In the genomic region with DNA sequence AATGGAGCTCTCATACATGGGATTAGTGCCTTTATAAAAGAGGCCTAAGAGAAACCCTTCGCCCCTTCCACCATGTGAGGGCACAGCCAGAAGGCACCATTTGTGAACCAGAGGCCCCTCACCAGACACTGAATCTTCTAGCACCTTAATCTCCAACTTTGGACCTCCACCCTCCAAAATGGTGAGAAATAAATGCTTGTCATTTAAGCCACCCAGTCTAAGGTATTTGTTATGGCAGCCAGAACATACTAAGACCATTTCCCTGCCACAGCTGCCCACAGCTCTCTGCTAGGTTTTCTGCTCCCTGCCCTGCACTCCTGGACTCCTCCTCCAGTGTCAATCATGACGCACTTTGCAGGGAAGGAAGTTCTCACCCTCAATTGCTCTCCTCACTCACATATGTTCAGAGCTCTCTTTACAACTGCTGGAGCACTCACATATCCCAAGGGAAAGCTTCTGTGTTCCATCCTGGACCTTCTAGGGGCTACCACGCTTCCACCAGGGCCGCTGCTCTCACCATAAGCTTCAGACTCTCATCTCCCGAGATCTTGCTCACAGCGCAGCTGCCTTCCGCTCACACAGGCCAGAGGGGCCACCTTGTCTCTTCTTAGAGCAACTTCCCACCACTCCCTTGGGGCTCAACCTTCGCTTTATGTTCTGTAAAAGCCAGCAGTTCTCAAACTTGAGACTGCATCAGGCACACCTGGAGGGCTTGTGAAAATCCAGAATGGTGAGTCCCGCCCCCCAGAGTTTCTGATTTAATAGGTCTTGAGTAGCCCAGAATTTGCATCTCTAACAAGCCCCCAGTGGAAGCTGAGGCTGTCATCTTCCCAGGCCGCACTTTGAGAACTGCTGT, we compare ENCODE assay signal across 11 cellular contexts. TPM values are rescaled to one million over a fixed set of nuclear protein-coding genes. Genes with fewer than 3 reads are reported as not detected.
A peak's percentile ranks its signal among the peaks of the same experiment; 100 is the strongest.
DNase-seq lines count a peak whose midpoint lies in the region; ATAC-seq and TF ChIP-seq lines count a peak whose summit lies in the region.
"Had no signal": no experiment of that assay in that cellular context is flagged by ENCODE, and none has a peak within 500 bp of the region (broad histone marks: within the 10 kb centered on the region; RNA-seq: fewer than 3 reads in every experiment).

No MANE protein-coding gene starts in this region.

- peaks cover 52% of the 10 kb centered on the region for H3K27me3 Mint-ChIP-seq in Calu3 (ENCODE audit: unreplicated experiment)

- no TSS peak for BruUV-seq in Calu3 (replicated peaks; lab: Mats Ljungman, UMichigan)

- peak overlapping the region in 7 of 8 donors; percentile 32 to 91 (median 87) for H3K27ac ChIP-seq in spleen

- TF ChIP-seq POLR2A in spleen (IDR thresholded peaks at IDR 0.05): peak in 1 of 3 donors; percentile 59

- H3K9me3 ChIP-seq in spleen: no peaks in the 10 kb centered on the region

- H3K27me3 ChIP-seq in spleen (replicated peaks in 1 of 7): no peaks in the 10 kb centered on the region

- CTCF ChIA-PET in Calu3 (lab: Charles Lee): no interaction called here

- peaks cover 3 to 73% (median 54%) of the 10 kb centered on the region in 6 donors for H3K4me1 ChIP-seq in spleen

- no peaks in the 10 kb centered on the region for H3K36me3 ChIP-seq in spleen

- WGBS in spleen, 5 donors: 52 to 74% (median 66%) methylated on average over 10 of the region's 10 CpGs

- intact Hi-C loops in spleen (cut with DNase I; ENCODE audit: low total_unique reads): no loop called here
- intact Hi-C loops in Calu3 (cut with micrococcal nuclease; ENCODE audit: unreplicated experiment): no loop called here

- TF ChIP-seq CTCF in spleen (IDR thresholded peaks at IDR 0.05 in 8 of 11, conservative IDR thresholded peaks at IDR 0.05 in 3 of 11): no peak
- no peak for TF ChIP-seq CTCF in Calu3 (IDR thresholded peaks at IDR 0.05; ENCODE audit: unreplicated experiment)

- H3K36me3 Mint-ChIP-seq in Calu3 (ENCODE audit: insufficient read depth, unreplicated experiment): no peaks in the 10 kb centered on the region

- ATAC-seq in GM21786 (IDR thresholded peaks at IDR 0.05; ENCODE audit: unreplicated experiment) (peak; percentile 44), HG03571 (IDR thresholded peaks at IDR 0.05; ENCODE audit: unreplicated experiment) (peak; percentile 40)

- H3K4me1 Mint-ChIP-seq in Calu3 (ENCODE audit: low read depth, unreplicated experiment): no peaks in the 10 kb centered on the region

- DNase-seq in NCI-H2171 treated with DMSO at 0.1 percent for 48 hours (lab: John Stamatoyannopoulos, UW) (peak; percentile 7), NCI-H2171 (lab: John Stamatoyannopoulos, UW) (no peak), spleen (peak; percentile 86), Calu3 (no peak), GOT3 (lab: John Stamatoyannopoulos, UW) (no peak), NCI-H2029 treated with DMSO at 0.1 percent for 48 hours (lab: John Stamatoyannopoulos, UW) (no peak)
- DNase-seq: stimulated activated CD4-positive, alpha-beta T cell treated with anti-CD3 and anti-CD28 coated beads, Interleukin-4, amount 100 ng/mL, for 4 hours; SW 1271 had no signal

- no peak overlapping the region for H3K27ac Mint-ChIP-seq in Calu3 (ENCODE audit: unreplicated experiment)

- no peak overlapping the region for H3K4me3 Mint-ChIP-seq in Calu3 (ENCODE audit: low read depth, unreplicated experiment)

- no peaks in the 10 kb centered on the region for H3K9me3 Mint-ChIP-seq in Calu3 (ENCODE audit: low read depth, unreplicated experiment)

- peak overlapping the region in 4 of 8 donors; percentile 11 to 77 (median 24) for H3K4me3 ChIP-seq in spleen

RNA-seq across cellular contexts. Expression of a gene that starts 1.6 kb away (rescaled TPM):
- 10 to 100 TPM; 31.7 to 89.9 (median 50.0) TPM for total RNA-seq in spleen
- polyA plus RNA-seq in spleen: 100 to 1,000 TPM; 106 to 145 (median 131) TPM
- total RNA-seq in Calu3 (2022): not detected in 2 replicates
- total RNA-seq: HT1080 had no signal

Comparison
In these comparisons a context has a peak if more than half of its experiments do, and no peak if none do; other contexts are left out.
1. DNase-seq: peak in NCI-H2171 treated with DMSO at 0.1 percent for 48 hours (single experiment) and spleen (single experiment); none in NCI-H2171 (single experiment), Calu3 (single experiment), GOT3 (single experiment) and NCI-H2029 treated with DMSO at 0.1 percent for 48 hours (single experiment).
2. RNA of a gene that starts 1.6 kb away (total RNA-seq): 31.7 to 89.9 TPM in spleen; not detected in Calu3; every median in the first group is over 10 times any median in the second.